7 cellular contexts compared by ENCODE assay signal in the genomic region with DNA sequence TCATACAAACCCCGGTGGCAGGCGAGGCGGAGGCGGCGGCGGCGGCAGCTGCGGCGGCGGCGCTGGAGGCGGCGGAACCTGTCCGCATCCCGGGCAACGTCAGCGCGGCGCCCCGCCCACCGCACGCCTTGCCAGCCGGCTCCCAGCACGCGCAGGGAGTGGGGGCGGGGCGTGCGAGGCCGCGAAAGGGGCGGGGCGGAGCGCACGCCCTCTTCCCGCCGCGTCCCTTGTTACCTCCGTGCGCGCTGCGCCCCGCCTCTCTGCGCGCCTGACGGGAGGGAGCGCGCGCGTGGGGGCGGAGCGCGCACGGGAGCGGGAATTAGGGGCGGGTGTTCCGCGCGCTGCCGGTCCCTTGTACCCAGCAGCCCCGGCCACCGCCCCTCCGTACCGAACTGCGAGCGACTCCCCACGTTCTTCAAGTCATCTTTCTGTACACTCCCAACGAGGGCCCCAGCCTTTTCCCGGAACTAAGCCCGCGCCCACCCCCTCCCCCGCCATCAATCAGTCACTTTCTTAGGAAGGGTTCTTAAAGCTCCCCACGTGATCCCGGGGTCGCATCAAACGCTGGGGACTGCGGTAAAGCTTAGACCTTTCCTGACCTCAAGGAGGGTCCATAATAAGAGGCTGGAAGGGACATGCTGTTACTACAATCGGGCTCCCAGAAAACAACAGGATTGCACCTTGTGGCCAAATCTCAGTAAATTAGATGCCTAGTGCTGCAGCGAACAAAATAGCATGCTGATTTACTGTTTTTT. TPM values are rescaled to one million over a fixed set of nuclear protein-coding genes. Genes with fewer than 3 reads are reported as not detected.
A peak's percentile ranks its signal among the peaks of the same experiment; 100 is the strongest.
DNase-seq lines count a peak whose midpoint lies in the region; ATAC-seq and TF ChIP-seq lines count a peak whose summit lies in the region.

A gene with protein sequence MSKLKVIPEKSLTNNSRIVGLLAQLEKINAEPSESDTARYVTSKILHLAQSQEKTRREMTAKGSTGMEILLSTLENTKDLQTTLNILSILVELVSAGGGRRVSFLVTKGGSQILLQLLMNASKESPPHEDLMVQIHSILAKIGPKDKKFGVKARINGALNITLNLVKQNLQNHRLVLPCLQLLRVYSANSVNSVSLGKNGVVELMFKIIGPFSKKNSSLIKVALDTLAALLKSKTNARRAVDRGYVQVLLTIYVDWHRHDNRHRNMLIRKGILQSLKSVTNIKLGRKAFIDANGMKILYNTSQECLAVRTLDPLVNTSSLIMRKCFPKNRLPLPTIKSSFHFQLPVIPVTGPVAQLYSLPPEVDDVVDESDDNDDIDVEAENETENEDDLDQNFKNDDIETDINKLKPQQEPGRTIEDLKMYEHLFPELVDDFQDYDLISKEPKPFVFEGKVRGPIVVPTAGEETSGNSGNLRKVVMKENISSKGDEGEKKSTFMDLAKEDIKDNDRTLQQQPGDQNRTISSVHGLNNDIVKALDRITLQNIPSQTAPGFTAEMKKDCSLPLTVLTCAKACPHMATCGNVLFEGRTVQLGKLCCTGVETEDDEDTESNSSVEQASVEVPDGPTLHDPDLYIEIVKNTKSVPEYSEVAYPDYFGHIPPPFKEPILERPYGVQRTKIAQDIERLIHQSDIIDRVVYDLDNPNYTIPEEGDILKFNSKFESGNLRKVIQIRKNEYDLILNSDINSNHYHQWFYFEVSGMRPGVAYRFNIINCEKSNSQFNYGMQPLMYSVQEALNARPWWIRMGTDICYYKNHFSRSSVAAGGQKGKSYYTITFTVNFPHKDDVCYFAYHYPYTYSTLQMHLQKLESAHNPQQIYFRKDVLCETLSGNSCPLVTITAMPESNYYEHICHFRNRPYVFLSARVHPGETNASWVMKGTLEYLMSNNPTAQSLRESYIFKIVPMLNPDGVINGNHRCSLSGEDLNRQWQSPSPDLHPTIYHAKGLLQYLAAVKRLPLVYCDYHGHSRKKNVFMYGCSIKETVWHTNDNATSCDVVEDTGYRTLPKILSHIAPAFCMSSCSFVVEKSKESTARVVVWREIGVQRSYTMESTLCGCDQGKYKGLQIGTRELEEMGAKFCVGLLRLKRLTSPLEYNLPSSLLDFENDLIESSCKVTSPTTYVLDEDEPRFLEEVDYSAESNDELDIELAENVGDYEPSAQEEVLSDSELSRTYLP (minus strand): TSS at position 80 of the 755 bp plus-strand sequence. CDS start 29,421 bp downstream, outside the sequence.

- H3K27ac ChIP-seq in hepatocyte = peak within 1 kb of the TSS; percentile 96

- H4K20me1 ChIP-seq in hepatocyte (ENCODE audit: insufficient read depth, poor library complexity, severe bottlenecking) = no peaks in the 10 kb centered on the region

- WGBS in hepatocyte (ENCODE audit: low lambda C conversion rate, missing lambda C conversion rate) = under 1% methylated on average over 19 of the region's 78 CpGs

- H3K27me3 ChIP-seq in hepatocyte = no peaks in the 10 kb centered on the region

- DNase-seq in NCI-H2081 (lab: John Stamatoyannopoulos, UW) (peak; percentile 92 to 94), T-helper 9 cell (peak; percentile 98), astrocyte of the cerebellum (ENCODE audit: low read depth) (peak; percentile 72), hepatocyte (ENCODE audit: low spot score) (peak; percentile 98), retinal pigment epithelial cell (ENCODE audit: low read depth) (peak; percentile 58)

- H3K9me2 ChIP-seq in hepatocyte (replicated peaks; ENCODE audit: insufficient read depth) = no peaks in the 10 kb centered on the region

- in situ Hi-C loops in astrocyte of the cerebellum (cut with HindIII; ENCODE audit: low sequenced_read_pairs) = no loop called here

- peak within 1 kb of the TSS; percentile 97 for H2AFZ ChIP-seq in hepatocyte

- H3K79me2 ChIP-seq in hepatocyte = peaks cover 36% of the 10 kb centered on the region

- no peak for TF ChIP-seq CTCF in astrocyte of the cerebellum (IDR thresholded peaks at IDR 0.05; ENCODE audit: low read depth, low read length, missing control alignments)
- no peak for TF ChIP-seq CTCF in hepatocyte (IDR thresholded peaks at IDR 0.05; ENCODE audit: poor library complexity)
- TF ChIP-seq CTCF in retinal pigment epithelial cell (conservative IDR thresholded peaks at IDR 0.05; ENCODE audit: low read depth, low read length) = peak; percentile 9

- H3K4me3 ChIP-seq in astrocyte of the cerebellum (ENCODE audit: low read depth, low read length) (peak within 1 kb of the TSS; percentile 92), hepatocyte (peak within 1 kb of the TSS; percentile 94), retinal pigment epithelial cell (ENCODE audit: low read length) (peak within 1 kb of the TSS; percentile 78)

- H3K9me3 ChIP-seq in hepatocyte (ENCODE audit: low read depth) = no peaks in the 10 kb centered on the region

- peak within 1 kb of the TSS; percentile 92 for H3K4me2 ChIP-seq in hepatocyte

- H3K36me3 ChIP-seq in hepatocyte (replicated peaks; ENCODE audit: insufficient read depth, low read depth) = no peaks in the 10 kb centered on the region

- ATAC-seq in GM18508 (IDR thresholded peaks at IDR 0.05; ENCODE audit: insufficient read depth, unreplicated experiment) (peak; percentile 51), HG02973 (IDR thresholded peaks at IDR 0.05; ENCODE audit: unreplicated experiment) (peak; percentile 71)

- peaks cover 5% of the 10 kb centered on the region for H3K4me1 ChIP-seq in hepatocyte (ENCODE audit: insufficient read depth)

RNA-seq across cellular contexts. Expression of the gene that starts here (rescaled TPM):
- total RNA-seq in hepatocyte = 16.8 and 18.3 TPM in 2 replicates
- polyA plus RNA-seq in hepatocyte = 7.6 and 9.0 TPM in 2 replicates

Comparison
In these comparisons a context has a peak if more than half of its experiments do, and no peak if none do; other contexts are left out.
1. Peak in every context shown above with its lines: DNase-seq, ATAC-seq, H3K4me3 ChIP-seq and H3K27ac ChIP-seq.